In genomic region chr7:157789942-157790341, GRCh38 we compare ENCODE assay signal across 15 cellular contexts.
DNase-seq lines count a peak whose midpoint lies in the region; ATAC-seq, FAIRE-seq and TF ChIP-seq lines count a peak whose summit lies in the region.
"Had no signal": no experiment of that assay in that cellular context is flagged by ENCODE, and none has a peak within 500 bp of the region (broad histone marks: within the 10 kb centered on the region; RNA-seq: fewer than 3 reads in every experiment).

No MANE protein-coding gene starts in this region.

- no peak overlapping the region for H2AK9ac ChIP-seq in IMR-90 (replicated peaks; ENCODE audit: low read depth, low read length, poor library complexity)

- 87% methylated on average over 3 of the region's 4 CpGs; no CpG with 5 or more reads in 1 of the 2 experiments for WGBS in IMR-90 (ENCODE audit: extremely low coverage in 2 of 2, insufficient read length in 1 of 2), 2 experiments
- WGBS in endodermal cell (ENCODE audit: insufficient coverage in 1 of 2, insufficient read length in 1 of 2), 2 experiments: 89 to 100% methylated on average over 1 to 4 of the region's 4 CpGs

- H3K14ac ChIP-seq in IMR-90 (replicated peaks; ENCODE audit: low read depth, low read length): no peak overlapping the region

- no peak overlapping the region for H4K8ac ChIP-seq in IMR-90 (ENCODE audit: low read depth in 2 of 2, low read length in 2 of 2)

- no peaks in the 10 kb centered on the region for H3K79me1 ChIP-seq in IMR-90 (ENCODE audit: low read depth in 1 of 2, low read length in 2 of 2)

- POLR2A ChIA-PET in IMR-90 (lab: Charles Lee; ENCODE audit: unreplicated experiment): no interaction called here
- POLR2A ChIA-PET in MCF 10A (lab: Yijun Ruan, JAX): no interaction called here

- no peak overlapping the region for H4K91ac ChIP-seq in IMR-90 (ENCODE audit: insufficient read depth, low read depth, low read length)

- DNase-seq in GM12892 (ENCODE audit: insufficient read length) (no peak), IMR-90 (no peak), endodermal cell (no peak), neural progenitor cell (ENCODE audit: low spot score) (no peak), 8988T (no peak), head of caudate nucleus (no peak), MCF 10A (ENCODE audit: unreplicated experiment) (no peak)
- DNase-seq: C1 segment of cervical spinal cord; Calu3; CD4-positive, alpha-beta T cell; DMS 273 treated with DMSO at 0.1 percent for 48 hours; KBM-7 had no signal

- in situ Hi-C loops in IMR-90 (cut with MboI; ENCODE audit: low sequenced_read_pairs): no loop called here

- H2BK5ac ChIP-seq in IMR-90 (ENCODE audit: low read depth, low read length, poor library complexity, severe bottlenecking): peak overlapping the region; percentile 89

- H3K18ac ChIP-seq in IMR-90 (ENCODE audit: low read depth, low read length): no peak overlapping the region

- dilution Hi-C loops in IMR-90 (cut with HindIII; ENCODE audit: low sequenced_read_pairs, unreplicated experiment): no loop called here

- no peak overlapping the region for H3K56ac ChIP-seq in IMR-90 (ENCODE audit: extremely low read depth, insufficient read depth, low read length)

- TF ChIP-seq CTCF in IMR-90 (conservative IDR thresholded peaks at IDR 0.05; ENCODE audit: low read depth, low read length) (no peak), endodermal cell (conservative IDR thresholded peaks at IDR 0.05) (no peak), neural progenitor cell (IDR thresholded peaks at IDR 0.05) (no peak), MCF 10A (IDR thresholded peaks at IDR 0.05; ENCODE audit: unreplicated experiment) (no peak)

- H3K4me3 ChIP-seq in IMR-90 (ENCODE audit: insufficient read depth, low read depth, low read length) (no peak overlapping the region), endodermal cell (ENCODE audit: low read length) (peak overlapping the region; percentile 62), neural progenitor cell (no peak overlapping the region)

- H2BK15ac ChIP-seq in IMR-90 (ENCODE audit: low read depth, low read length): no peak overlapping the region

- ATAC-seq in IMR-90 (ENCODE audit: low read depth) (no peak), GM18873 (IDR thresholded peaks at IDR 0.05; ENCODE audit: low FRiP score, unreplicated experiment) (no peak)

- intact Hi-C loops in IMR-90 (cut with micrococcal nuclease): no loop called here
- intact Hi-C loops in head of caudate nucleus (cut with DNase I): no loop called here
- intact Hi-C loops in MCF 10A (cut with micrococcal nuclease): no loop called here

- TF ChIP-seq RAD21 in IMR-90 (IDR thresholded peaks at IDR 0.05; ENCODE audit: low read length): no peak

- FAIRE-seq in GM12892 (lab: Jason Lieb, UNC): peak; percentile 30
- FAIRE-seq: H54 had no signal

- peaks cover 55% of the 10 kb centered on the region for H3K9me3 ChIP-seq in IMR-90 (ENCODE audit: control insufficient read depth, insufficient read depth, low read length)
- peaks cover 27% of the 10 kb centered on the region for H3K9me3 ChIP-seq in endodermal cell (ENCODE audit: control insufficient read depth, low read length)
- H3K9me3 ChIP-seq in neural progenitor cell (ENCODE audit: low read depth): no peaks in the 10 kb centered on the region

- H3K27me3 ChIP-seq in IMR-90 (ENCODE audit: control insufficient read depth, insufficient read depth, low read length): no peaks in the 10 kb centered on the region
- no peaks in the 10 kb centered on the region for H3K27me3 ChIP-seq in endodermal cell (ENCODE audit: control insufficient read depth, insufficient read depth, low read length, poor library complexity, severe bottlenecking)
- no peaks in the 10 kb centered on the region for H3K27me3 ChIP-seq in neural progenitor cell

- no peak overlapping the region for H3K4ac ChIP-seq in IMR-90 (ENCODE audit: low read depth, low read length)

- H3F3A ChIP-seq in neural progenitor cell (ENCODE audit: low read depth): peaks cover 7% of the 10 kb centered on the region

- no peaks in the 10 kb centered on the region for H3K4me1 ChIP-seq in IMR-90 (ENCODE audit: control insufficient read depth, insufficient read depth, low read length)
- no peaks in the 10 kb centered on the region for H3K4me1 ChIP-seq in endodermal cell (ENCODE audit: control insufficient read depth, insufficient read depth, low read length)
- peaks cover 9% of the 10 kb centered on the region for H3K4me1 ChIP-seq in neural progenitor cell

- H3K4me3 Mint-ChIP-seq in endodermal cell (no peak overlapping the region), neural progenitor cell (no peak overlapping the region), MCF 10A (ENCODE audit: unreplicated experiment) (no peak overlapping the region)
- H3K4me3 Mint-ChIP-seq: B cell; CD4-positive, alpha-beta T cell had no signal

- H3K36me3 ChIP-seq in IMR-90 (ENCODE audit: control insufficient read depth, insufficient read depth, low read length): no peaks in the 10 kb centered on the region
- H3K36me3 ChIP-seq in endodermal cell (ENCODE audit: control insufficient read depth, insufficient read depth, low read length): no peaks in the 10 kb centered on the region
- no peaks in the 10 kb centered on the region for H3K36me3 ChIP-seq in neural progenitor cell

- no peak overlapping the region for H3K27ac Mint-ChIP-seq in endodermal cell
- H3K27ac Mint-ChIP-seq in neural progenitor cell: peak overlapping the region; percentile 12
- no peak overlapping the region for H3K27ac Mint-ChIP-seq in MCF 10A (ENCODE audit: low read depth, unreplicated experiment)
- H3K27ac Mint-ChIP-seq: B cell; CD4-positive, alpha-beta T cell had no signal

- peaks cover 4% of the 10 kb centered on the region for H3K4me1 Mint-ChIP-seq in endodermal cell
- peaks cover 26% of the 10 kb centered on the region for H3K4me1 Mint-ChIP-seq in neural progenitor cell
- H3K4me1 Mint-ChIP-seq in MCF 10A (ENCODE audit: insufficient read depth, unreplicated experiment): no peaks in the 10 kb centered on the region
- H3K4me1 Mint-ChIP-seq: B cell had no signal

- no peak overlapping the region for H3K27ac ChIP-seq in IMR-90 (ENCODE audit: insufficient read depth, low read length)
- H3K27ac ChIP-seq in endodermal cell (ENCODE audit: low read depth, low read length): no peak overlapping the region
- H3K27ac ChIP-seq in neural progenitor cell: no peak overlapping the region

- no peak overlapping the region for H2AFZ ChIP-seq in IMR-90 (replicated peaks; ENCODE audit: low read length, poor library complexity)
- H2AFZ ChIP-seq in neural progenitor cell (replicated peaks): no peak overlapping the region

- H3K9me3 Mint-ChIP-seq in endodermal cell (peaks cover 2% of the 10 kb centered on the region), neural progenitor cell (peaks cover 2% of the 10 kb centered on the region), MCF 10A (ENCODE audit: unreplicated experiment) (peaks cover 19% of the 10 kb centered on the region)
- H3K9me3 Mint-ChIP-seq: CD4-positive, alpha-beta T cell had no signal

- H3K9ac ChIP-seq in IMR-90 (ENCODE audit: low read depth, low read length) (no peak overlapping the region), endodermal cell (ENCODE audit: extremely low read depth, low read length, poor library complexity, severe bottlenecking) (no peak overlapping the region), neural progenitor cell (no peak overlapping the region)

- H3K27me3 Mint-ChIP-seq in endodermal cell (ENCODE audit: insufficient read depth) (peaks cover 2% of the 10 kb centered on the region), neural progenitor cell (ENCODE audit: insufficient read depth, low read depth) (peaks cover 6% of the 10 kb centered on the region), MCF 10A (ENCODE audit: insufficient read depth, unreplicated experiment) (no peaks in the 10 kb centered on the region)
- H3K27me3 Mint-ChIP-seq: B cell; CD4-positive, alpha-beta T cell had no signal

- H3K4me2 ChIP-seq in IMR-90 (ENCODE audit: low read depth, low read length): no peak overlapping the region
- H3K4me2 ChIP-seq in neural progenitor cell: no peak overlapping the region

- H3K23ac ChIP-seq in IMR-90 (ENCODE audit: low read depth, low read length): no peak overlapping the region

- no peaks in the 10 kb centered on the region for H3K79me2 ChIP-seq in neural progenitor cell (ENCODE audit: low read depth)

- no peak overlapping the region for H4K5ac ChIP-seq in IMR-90 (ENCODE audit: low read depth, low read length)

- no peaks in the 10 kb centered on the region for H3K9me1 ChIP-seq in IMR-90 (ENCODE audit: insufficient read depth, low read length)

- H3K36me3 Mint-ChIP-seq in endodermal cell (ENCODE audit: low read depth): no peaks in the 10 kb centered on the region
- H3K36me3 Mint-ChIP-seq in neural progenitor cell: no peaks in the 10 kb centered on the region
- H3K36me3 Mint-ChIP-seq in MCF 10A (ENCODE audit: insufficient read depth, unreplicated experiment): no peaks in the 10 kb centered on the region

- H2BK120ac ChIP-seq in IMR-90 (ENCODE audit: low read depth, low read length): no peak overlapping the region

- H4K20me1 ChIP-seq in IMR-90 (ENCODE audit: insufficient read depth, low read length) (no peaks in the 10 kb centered on the region), neural progenitor cell (ENCODE audit: low read depth) (no peaks in the 10 kb centered on the region)

- CTCF ChIA-PET in IMR-90 (lab: Yijun Ruan, JAX): no interaction called here
- CTCF ChIA-PET in MCF 10A (lab: Yijun Ruan, JAX): no interaction called here

- no peak overlapping the region for H2BK20ac ChIP-seq in IMR-90 (ENCODE audit: low read depth, low read length)

- H2AK5ac ChIP-seq in IMR-90 (ENCODE audit: low read depth, low read length): no peak overlapping the region

- no peak for TF ChIP-seq POLR2A in GM12892 (IDR thresholded peaks at IDR 0.05; ENCODE audit: low read depth, low read length)
- TF ChIP-seq POLR2A in IMR-90 (IDR thresholded peaks at IDR 0.05; ENCODE audit: low read depth, low read length): no peak

- BruUV-seq in IMR-90 (replicated peaks; lab: Mats Ljungman, UMichigan) (no TSS peak), MCF 10A (replicated peaks; lab: Mats Ljungman, UMichigan) (no TSS peak)

TF ChIP-seq in IMR-90, 13 proteins besides CTCF, POLR2A, EP300 and RAD21 (continues in another document):
- TF ChIP-seq, protein P1, sequence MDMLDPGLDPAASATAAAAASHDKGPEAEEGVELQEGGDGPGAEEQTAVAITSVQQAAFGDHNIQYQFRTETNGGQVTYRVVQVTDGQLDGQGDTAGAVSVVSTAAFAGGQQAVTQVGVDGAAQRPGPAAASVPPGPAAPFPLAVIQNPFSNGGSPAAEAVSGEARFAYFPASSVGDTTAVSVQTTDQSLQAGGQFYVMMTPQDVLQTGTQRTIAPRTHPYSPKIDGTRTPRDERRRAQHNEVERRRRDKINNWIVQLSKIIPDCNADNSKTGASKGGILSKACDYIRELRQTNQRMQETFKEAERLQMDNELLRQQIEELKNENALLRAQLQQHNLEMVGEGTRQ (IDR thresholded peaks at IDR 0.05; ENCODE audit: low read depth, low read length): no peak
- TF ChIP-seq RCOR1 (IDR thresholded peaks at IDR 0.05; ENCODE audit: insufficient replicate concordance, low read length): no peak
